1 cellular context compared by ENCODE assay signal in the genomic region with DNA sequence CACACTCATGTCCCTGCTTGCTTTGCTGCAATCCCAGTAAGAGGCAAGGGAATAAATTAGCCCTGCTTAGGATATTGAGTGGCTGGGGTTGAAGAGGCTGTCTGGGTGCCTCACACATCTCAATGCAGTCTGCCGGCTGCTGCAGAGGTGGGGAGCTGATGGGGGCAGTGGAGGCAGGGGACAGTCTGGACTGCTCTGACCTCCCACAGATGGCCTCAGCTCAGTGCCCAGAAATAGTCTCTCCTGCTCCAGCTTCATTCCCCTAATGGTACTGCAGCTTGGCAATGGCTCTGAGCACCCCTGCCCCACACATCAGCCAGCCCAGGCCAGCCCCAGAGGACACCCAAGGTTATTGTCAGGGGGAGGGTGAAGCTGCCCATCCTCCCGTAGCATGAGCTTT.
TF ChIP-seq lines count a peak whose summit lies in the region.

No MANE protein-coding gene starts in this region.

TF ChIP-seq in H1, 55 proteins besides CTCF, POLR2A, EP300 and RAD21:
- no peak for TF ChIP-seq CBX8 (IDR thresholded peaks at IDR 0.05; ENCODE audit: borderline replicate concordance, low read depth, low read length)
